ENCODE assay signal across 19 cellular contexts in genomic region chr22:23632178-23632577, GRCh38. TPM values are rescaled to one million over a fixed set of nuclear protein-coding genes. Genes with fewer than 3 reads are reported as not detected.
"Had no signal": no experiment of that assay in that cellular context is flagged by ENCODE, and none has a peak within 500 bp of the region (broad histone marks: within the 10 kb centered on the region; RNA-seq: fewer than 3 reads in every experiment).

A gene with protein sequence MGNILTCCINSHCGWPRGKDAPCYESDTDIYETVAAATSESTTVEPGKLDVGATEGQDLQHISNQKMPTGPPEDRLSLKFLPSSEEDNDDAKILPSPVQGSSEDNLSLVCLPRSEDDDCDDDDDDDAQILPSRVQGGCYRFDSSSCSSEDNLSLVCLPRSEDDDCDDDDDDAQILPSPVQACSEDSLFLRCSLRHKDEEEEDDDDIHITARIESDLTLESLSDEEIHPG (minus strand): TSS chr22:23632321. CDS start chr22:23632023, 298 bp downstream.

- H3K4me3 ChIP-seq: coronary artery, SJCRH30, transverse colon had no signal

- H3K27me3 ChIP-seq: SJCRH30, transverse colon had no signal

- H3K9me3 Mint-ChIP-seq: activated naive CD4-positive, alpha-beta T cell treated with anti-CD3 and anti-CD28 coated beads, Interleukin-2, amount 50 U/mL, for 24 hours; activated T-helper 2 cell treated with anti-CD3 and anti-CD28 coated beads, Interferon-gamma antibody, Interleukin-2, Interleukin-4, amounts not matched to agents 10 μg/mL and 5 μg/mL and 100 μg/mL, durations not matched to agents 14 hours and 24 hours and 36 hours; brain; central memory CD8-positive, alpha-beta T cell; naive thymus-derived CD8-positive, alpha-beta T cell; stimulated activated memory B cell treated with anti-CD40 and anti-IgM and Interleukin-4, amounts not matched to agents 10 μg/mL and 1 μg/mL and 100 μg/mL, for 72 hours had no signal

- H3K4me1 ChIP-seq: SJCRH30, transverse colon had no signal

- H3K27me3 Mint-ChIP-seq: activated naive CD4-positive, alpha-beta T cell treated with anti-CD3 and anti-CD28 coated beads, Interleukin-2, amount 50 U/mL, for 24 hours; brain; central memory CD8-positive, alpha-beta T cell; naive thymus-derived CD8-positive, alpha-beta T cell; stimulated activated memory B cell treated with anti-CD40 and anti-IgM and Interleukin-4, amounts not matched to agents 10 μg/mL and 1 μg/mL and 100 μg/mL, for 72 hours had no signal

- H3K9me3 ChIP-seq: SJCRH30, transverse colon had no signal

- H3K27ac ChIP-seq: coronary artery, SJCRH30, transverse colon, VCaP had no signal

- H3K27ac Mint-ChIP-seq: activated naive CD4-positive, alpha-beta T cell treated with anti-CD3 and anti-CD28 coated beads, Interleukin-2, amount 50 U/mL, for 24 hours; activated T-helper 2 cell treated with anti-CD3 and anti-CD28 coated beads, Interferon-gamma antibody, Interleukin-2, Interleukin-4, amounts not matched to agents 10 μg/mL and 5 μg/mL and 100 μg/mL, durations not matched to agents 14 hours and 24 hours and 36 hours; brain; stimulated activated memory B cell treated with anti-CD40 and anti-IgM and Interleukin-4, amounts not matched to agents 10 μg/mL and 1 μg/mL and 100 μg/mL, for 72 hours had no signal

- DNase-seq: effector CD4-positive, alpha-beta T cell; foreskin fibroblast; glutamatergic neuron; hypothalamus; mesenchymal stem cell; naive thymus-derived CD8-positive, alpha-beta T cell; SJCRH30; substantia nigra; SW 1271; transverse colon had no signal

- H3K4me3 Mint-ChIP-seq: activated naive CD4-positive, alpha-beta T cell treated with anti-CD3 and anti-CD28 coated beads, Interleukin-2, amount 50 U/mL, for 24 hours; brain; central memory CD8-positive, alpha-beta T cell; naive thymus-derived CD8-positive, alpha-beta T cell; stimulated activated memory B cell treated with anti-CD40 and anti-IgM and Interleukin-4, amounts not matched to agents 10 μg/mL and 1 μg/mL and 100 μg/mL, for 72 hours had no signal

- H3K4me1 Mint-ChIP-seq: brain; central memory CD8-positive, alpha-beta T cell; stimulated activated memory B cell treated with anti-CD40 and anti-IgM and Interleukin-4, amounts not matched to agents 10 μg/mL and 1 μg/mL and 100 μg/mL, for 72 hours had no signal

- H3K36me3 ChIP-seq: SJCRH30, transverse colon had no signal

- ATAC-seq: naive thymus-derived CD8-positive, alpha-beta T cell; stimulated activated memory B cell treated with anti-CD40 and anti-IgM and Interleukin-4, amounts not matched to agents 10 μg/mL and 1 μg/mL and 100 μg/mL, for 72 hours had no signal

RNA-seq across cellular contexts. Expression of the gene that starts here (rescaled TPM):
- total RNA-seq: endothelial cell of umbilical vein, kidney epithelial cell, SJCRH30 had no signal
